In the genomic region with DNA sequence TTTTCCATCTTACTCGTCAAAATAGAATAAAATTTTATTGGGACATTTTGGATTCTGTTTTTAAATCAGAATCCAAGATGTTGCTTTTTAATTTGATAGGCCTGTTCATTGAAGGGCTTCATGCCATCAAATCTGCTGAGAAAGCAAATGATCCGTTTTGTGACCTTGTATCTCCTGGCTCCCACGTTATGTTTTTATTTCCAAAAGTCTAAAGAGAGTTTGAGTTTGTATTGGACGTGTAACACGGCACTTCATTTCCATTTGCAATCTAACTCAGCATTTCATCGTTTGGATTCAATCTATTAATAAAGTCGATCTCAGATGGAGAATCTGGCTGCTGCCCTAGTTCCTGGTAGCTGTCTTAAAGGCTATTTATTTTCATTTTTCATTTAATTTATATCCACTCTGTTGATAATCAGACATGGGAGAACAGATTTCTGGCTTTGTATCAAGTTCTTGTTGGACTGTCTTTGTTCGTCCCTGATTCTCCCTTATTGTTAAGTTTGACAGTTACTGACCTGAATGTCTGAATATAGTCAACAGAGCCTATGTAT, we compare ENCODE assay signal across 18 cellular contexts. TPM values are rescaled to one million over a fixed set of nuclear protein-coding genes. Genes with fewer than 3 reads are reported as not detected.
A peak's percentile ranks its signal among the peaks of the same experiment; 100 is the strongest.
DNase-seq lines count a peak whose midpoint lies in the region; ATAC-seq, FAIRE-seq and TF ChIP-seq lines count a peak whose summit lies in the region.
"Had no signal": no experiment of that assay in that cellular context is flagged by ENCODE, and none has a peak within 500 bp of the region (broad histone marks: within the 10 kb centered on the region; RNA-seq: fewer than 3 reads in every experiment).

No MANE protein-coding gene starts in this region.

- TF ChIP-seq CTCF in A549 (IDR thresholded peaks at IDR 0.05) (no peak), thyroid gland (IDR thresholded peaks at IDR 0.05) (no peak)

- TF ChIP-seq POLR2A in A549 (IDR thresholded peaks at IDR 0.05; ENCODE audit: low read length) (no peak), thyroid gland (IDR thresholded peaks at IDR 0.05) (no peak)

- 70% methylated on average over 8 of the region's 8 CpGs for WGBS in A549 (ENCODE audit: missing lambda C conversion rate)
- WGBS in thyroid gland, 2 donors, result 41 to 44% methylated on average over 8 of the region's 8 CpGs

- no peaks in the 10 kb centered on the region for H3K4me1 Mint-ChIP-seq in stimulated activated effector memory CD8-positive, alpha-beta T cell treated with anti-CD3 and anti-CD28 coated beads, Interleukin-12 subunit alpha, Interleukin-12 subunit beta, amount 100 ng/mL, for 72 hours
- H3K4me1 Mint-ChIP-seq: CD14-positive monocyte; CD4-positive, alpha-beta memory T cell had no signal

- intact Hi-C loops in sciatic nerve (cut with DNase I), result no loop called here
- intact Hi-C loops in thyroid gland (cut with DNase I), result no loop called here

- H3K4me3 ChIP-seq in A549 (no peak overlapping the region), thyroid gland (replicated peaks in 1 of 3) (no peak overlapping the region)
- H3K4me3 ChIP-seq: BLaER1 had no signal

- H3K36me3 ChIP-seq in thyroid gland, result no peaks in the 10 kb centered on the region

- no peaks in the 10 kb centered on the region for H3K4me1 ChIP-seq in A549
- H3K4me1 ChIP-seq in thyroid gland, result no peaks in the 10 kb centered on the region

- H3K36me3 Mint-ChIP-seq in stimulated activated effector memory CD8-positive, alpha-beta T cell treated with anti-CD3 and anti-CD28 coated beads, Interleukin-12 subunit alpha, Interleukin-12 subunit beta, amount 100 ng/mL, for 72 hours, result no peaks in the 10 kb centered on the region
- H3K36me3 Mint-ChIP-seq: CD14-positive monocyte had no signal

- DNase-seq in NCI-H1092 treated with DMSO at 0.1 percent for 48 hours (lab: John Stamatoyannopoulos, UW) (peak; percentile 50), NCI-H1092 (lab: John Stamatoyannopoulos, UW) (no peak), A549 (ENCODE audit: low read depth in 1 of 2, low spot score in 1 of 2) (no peak), sciatic nerve (ENCODE audit: low spot score) (no peak), thyroid gland (no peak)
- no peak for DNase-seq in stimulated activated effector memory CD8-positive, alpha-beta T cell treated with anti-CD3 and anti-CD28 coated beads, Interleukin-12 subunit alpha, Interleukin-12 subunit beta, amount 100 ng/mL, for 72 hours (ENCODE audit: low spot score in 2 of 2)
- DNase-seq: CD4-positive, alpha-beta memory T cell; DMS79 treated with DMSO at 0.1 percent for 48 hours; GF-D8; GOT3; H7; HFFc6 had no signal

- H3K9me3 ChIP-seq in A549, result peaks cover 28% of the 10 kb centered on the region
- no peaks in the 10 kb centered on the region for H3K9me3 ChIP-seq in thyroid gland

- no peak overlapping the region for H3K4me3 Mint-ChIP-seq in stimulated activated effector memory CD8-positive, alpha-beta T cell treated with anti-CD3 and anti-CD28 coated beads, Interleukin-12 subunit alpha, Interleukin-12 subunit beta, amount 100 ng/mL, for 72 hours
- H3K4me3 Mint-ChIP-seq: CD14-positive monocyte; CD4-positive, alpha-beta memory T cell; HFFc6 had no signal

- CTCF ChIA-PET in A549 (lab: Yijun Ruan, JAX), result no interaction called here

- no peak overlapping the region for H3K27ac Mint-ChIP-seq in stimulated activated effector memory CD8-positive, alpha-beta T cell treated with anti-CD3 and anti-CD28 coated beads, Interleukin-12 subunit alpha, Interleukin-12 subunit beta, amount 100 ng/mL, for 72 hours
- H3K27ac Mint-ChIP-seq: CD14-positive monocyte; CD4-positive, alpha-beta memory T cell; HFFc6 had no signal

- no peaks in the 10 kb centered on the region for H3K27me3 ChIP-seq in thyroid gland
- H3K27me3 ChIP-seq: BLaER1 had no signal

- H3K9me3 Mint-ChIP-seq in stimulated activated effector memory CD8-positive, alpha-beta T cell treated with anti-CD3 and anti-CD28 coated beads, Interleukin-12 subunit alpha, Interleukin-12 subunit beta, amount 100 ng/mL, for 72 hours, result peaks cover 25% of the 10 kb centered on the region

- no peak overlapping the region for H3K27ac ChIP-seq in A549
- H3K27ac ChIP-seq in thyroid gland, result no peak overlapping the region
- H3K27ac ChIP-seq: 22Rv1, BLaER1 had no signal

- H3K4me2 ChIP-seq in A549, result no peak overlapping the region

- POLR2A ChIA-PET in A549 (lab: Yijun Ruan, JAX), result no interaction called here

- ATAC-seq in A549, result no peak
- ATAC-seq in sciatic nerve, result peak; percentile 61
- ATAC-seq in stimulated activated effector memory CD8-positive, alpha-beta T cell treated with anti-CD3 and anti-CD28 coated beads, Interleukin-12 subunit alpha, Interleukin-12 subunit beta, amount 100 ng/mL, for 72 hours, result no peak
- ATAC-seq: HCT116 had no signal

- no peak for TF ChIP-seq EP300 in A549 (IDR thresholded peaks at IDR 0.05)

- FAIRE-seq in A549 (lab: Jason Lieb, UNC), result no peak
- FAIRE-seq in endometrium (lab: Jason Lieb, UNC), result peak; percentile 99

- no peak for TF ChIP-seq RAD21 in A549 (conservative IDR thresholded peaks at IDR 0.05 in 1 of 2, IDR thresholded peaks at IDR 0.05 in 1 of 2)

TF ChIP-seq in A549, 52 proteins besides CTCF, POLR2A, EP300 and RAD21:
- TF ChIP-seq CBX8 (IDR thresholded peaks at IDR 0.05), result no peak
- TF ChIP-seq ZFP36 (IDR thresholded peaks at IDR 0.05; ENCODE audit: borderline replicate concordance, partially characterized antibody), result no peak
- no peak for TF ChIP-seq HES2 (IDR thresholded peaks at IDR 0.05)
- no peak for TF ChIP-seq HDAC2 (IDR thresholded peaks at IDR 0.05)
- TF ChIP-seq BHLHE40 (IDR thresholded peaks at IDR 0.05; ENCODE audit: low read depth, low read length), result no peak
- peak; percentile 14 for TF ChIP-seq MAFK (IDR thresholded peaks at IDR 0.05; ENCODE audit: partially characterized antibody)
- TF ChIP-seq, protein P1, sequence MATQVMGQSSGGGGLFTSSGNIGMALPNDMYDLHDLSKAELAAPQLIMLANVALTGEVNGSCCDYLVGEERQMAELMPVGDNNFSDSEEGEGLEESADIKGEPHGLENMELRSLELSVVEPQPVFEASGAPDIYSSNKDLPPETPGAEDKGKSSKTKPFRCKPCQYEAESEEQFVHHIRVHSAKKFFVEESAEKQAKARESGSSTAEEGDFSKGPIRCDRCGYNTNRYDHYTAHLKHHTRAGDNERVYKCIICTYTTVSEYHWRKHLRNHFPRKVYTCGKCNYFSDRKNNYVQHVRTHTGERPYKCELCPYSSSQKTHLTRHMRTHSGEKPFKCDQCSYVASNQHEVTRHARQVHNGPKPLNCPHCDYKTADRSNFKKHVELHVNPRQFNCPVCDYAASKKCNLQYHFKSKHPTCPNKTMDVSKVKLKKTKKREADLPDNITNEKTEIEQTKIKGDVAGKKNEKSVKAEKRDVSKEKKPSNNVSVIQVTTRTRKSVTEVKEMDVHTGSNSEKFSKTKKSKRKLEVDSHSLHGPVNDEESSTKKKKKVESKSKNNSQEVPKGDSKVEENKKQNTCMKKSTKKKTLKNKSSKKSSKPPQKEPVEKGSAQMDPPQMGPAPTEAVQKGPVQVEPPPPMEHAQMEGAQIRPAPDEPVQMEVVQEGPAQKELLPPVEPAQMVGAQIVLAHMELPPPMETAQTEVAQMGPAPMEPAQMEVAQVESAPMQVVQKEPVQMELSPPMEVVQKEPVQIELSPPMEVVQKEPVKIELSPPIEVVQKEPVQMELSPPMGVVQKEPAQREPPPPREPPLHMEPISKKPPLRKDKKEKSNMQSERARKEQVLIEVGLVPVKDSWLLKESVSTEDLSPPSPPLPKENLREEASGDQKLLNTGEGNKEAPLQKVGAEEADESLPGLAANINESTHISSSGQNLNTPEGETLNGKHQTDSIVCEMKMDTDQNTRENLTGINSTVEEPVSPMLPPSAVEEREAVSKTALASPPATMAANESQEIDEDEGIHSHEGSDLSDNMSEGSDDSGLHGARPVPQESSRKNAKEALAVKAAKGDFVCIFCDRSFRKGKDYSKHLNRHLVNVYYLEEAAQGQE (IDR thresholded peaks at IDR 0.05), result no peak
- no peak for TF ChIP-seq ZC3H11A (IDR thresholded peaks at IDR 0.05)
TF ChIP-seq in A549: peak in this region for 1.

RNA-seq across cellular contexts. Expression of gene KIF25, which starts 17.0 kb away (rescaled TPM):
- polyA plus RNA-seq in A549 (2011; rRNA removed), result 0.04 and 0.13 TPM in 2 replicates
- polyA plus RNA-seq in A549 (2012; cell fraction: cytosol; rRNA removed), result 0.05 and 0.07 TPM in 2 replicates
- polyA plus RNA-seq in A549 (2012; cell fraction: nucleus; rRNA removed), result 0.16 and 0.24 TPM in 2 replicates
- polyA plus RNA-seq in A549 (2017; fragmentation: RNase III; extraction: RNeasy Plus Mini Kit Qiagen cat#74134 plus additional on column Dnase treatment), result 0.06 to 0.49 TPM (median 0.15 TPM) in 3 replicates
- not detected in 2 replicates for polyA minus RNA-seq in A549 (2011; rRNA and poly(A)+ RNA removed)
- 1.6 TPM for total RNA-seq in sciatic nerve
- not detected for total RNA-seq in thyroid gland
- total RNA-seq: CD4-positive, alpha-beta memory T cell; HFFc6 had no signal
- polyA plus RNA-seq: AG04450; CD14-positive monocyte; CD4-positive, alpha-beta memory T cell had no signal
